Comparison of ENCODE assay signal across 1 cellular context in genomic region chr11:96054870-96055705, GRCh38.
TF ChIP-seq lines count a peak whose summit lies in the region.

No MANE protein-coding gene starts in this region.

TF ChIP-seq in GM23338, 12 proteins besides CTCF, POLR2A, EP300 and RAD21 (continued from another document):
- TF ChIP-seq, protein P1, sequence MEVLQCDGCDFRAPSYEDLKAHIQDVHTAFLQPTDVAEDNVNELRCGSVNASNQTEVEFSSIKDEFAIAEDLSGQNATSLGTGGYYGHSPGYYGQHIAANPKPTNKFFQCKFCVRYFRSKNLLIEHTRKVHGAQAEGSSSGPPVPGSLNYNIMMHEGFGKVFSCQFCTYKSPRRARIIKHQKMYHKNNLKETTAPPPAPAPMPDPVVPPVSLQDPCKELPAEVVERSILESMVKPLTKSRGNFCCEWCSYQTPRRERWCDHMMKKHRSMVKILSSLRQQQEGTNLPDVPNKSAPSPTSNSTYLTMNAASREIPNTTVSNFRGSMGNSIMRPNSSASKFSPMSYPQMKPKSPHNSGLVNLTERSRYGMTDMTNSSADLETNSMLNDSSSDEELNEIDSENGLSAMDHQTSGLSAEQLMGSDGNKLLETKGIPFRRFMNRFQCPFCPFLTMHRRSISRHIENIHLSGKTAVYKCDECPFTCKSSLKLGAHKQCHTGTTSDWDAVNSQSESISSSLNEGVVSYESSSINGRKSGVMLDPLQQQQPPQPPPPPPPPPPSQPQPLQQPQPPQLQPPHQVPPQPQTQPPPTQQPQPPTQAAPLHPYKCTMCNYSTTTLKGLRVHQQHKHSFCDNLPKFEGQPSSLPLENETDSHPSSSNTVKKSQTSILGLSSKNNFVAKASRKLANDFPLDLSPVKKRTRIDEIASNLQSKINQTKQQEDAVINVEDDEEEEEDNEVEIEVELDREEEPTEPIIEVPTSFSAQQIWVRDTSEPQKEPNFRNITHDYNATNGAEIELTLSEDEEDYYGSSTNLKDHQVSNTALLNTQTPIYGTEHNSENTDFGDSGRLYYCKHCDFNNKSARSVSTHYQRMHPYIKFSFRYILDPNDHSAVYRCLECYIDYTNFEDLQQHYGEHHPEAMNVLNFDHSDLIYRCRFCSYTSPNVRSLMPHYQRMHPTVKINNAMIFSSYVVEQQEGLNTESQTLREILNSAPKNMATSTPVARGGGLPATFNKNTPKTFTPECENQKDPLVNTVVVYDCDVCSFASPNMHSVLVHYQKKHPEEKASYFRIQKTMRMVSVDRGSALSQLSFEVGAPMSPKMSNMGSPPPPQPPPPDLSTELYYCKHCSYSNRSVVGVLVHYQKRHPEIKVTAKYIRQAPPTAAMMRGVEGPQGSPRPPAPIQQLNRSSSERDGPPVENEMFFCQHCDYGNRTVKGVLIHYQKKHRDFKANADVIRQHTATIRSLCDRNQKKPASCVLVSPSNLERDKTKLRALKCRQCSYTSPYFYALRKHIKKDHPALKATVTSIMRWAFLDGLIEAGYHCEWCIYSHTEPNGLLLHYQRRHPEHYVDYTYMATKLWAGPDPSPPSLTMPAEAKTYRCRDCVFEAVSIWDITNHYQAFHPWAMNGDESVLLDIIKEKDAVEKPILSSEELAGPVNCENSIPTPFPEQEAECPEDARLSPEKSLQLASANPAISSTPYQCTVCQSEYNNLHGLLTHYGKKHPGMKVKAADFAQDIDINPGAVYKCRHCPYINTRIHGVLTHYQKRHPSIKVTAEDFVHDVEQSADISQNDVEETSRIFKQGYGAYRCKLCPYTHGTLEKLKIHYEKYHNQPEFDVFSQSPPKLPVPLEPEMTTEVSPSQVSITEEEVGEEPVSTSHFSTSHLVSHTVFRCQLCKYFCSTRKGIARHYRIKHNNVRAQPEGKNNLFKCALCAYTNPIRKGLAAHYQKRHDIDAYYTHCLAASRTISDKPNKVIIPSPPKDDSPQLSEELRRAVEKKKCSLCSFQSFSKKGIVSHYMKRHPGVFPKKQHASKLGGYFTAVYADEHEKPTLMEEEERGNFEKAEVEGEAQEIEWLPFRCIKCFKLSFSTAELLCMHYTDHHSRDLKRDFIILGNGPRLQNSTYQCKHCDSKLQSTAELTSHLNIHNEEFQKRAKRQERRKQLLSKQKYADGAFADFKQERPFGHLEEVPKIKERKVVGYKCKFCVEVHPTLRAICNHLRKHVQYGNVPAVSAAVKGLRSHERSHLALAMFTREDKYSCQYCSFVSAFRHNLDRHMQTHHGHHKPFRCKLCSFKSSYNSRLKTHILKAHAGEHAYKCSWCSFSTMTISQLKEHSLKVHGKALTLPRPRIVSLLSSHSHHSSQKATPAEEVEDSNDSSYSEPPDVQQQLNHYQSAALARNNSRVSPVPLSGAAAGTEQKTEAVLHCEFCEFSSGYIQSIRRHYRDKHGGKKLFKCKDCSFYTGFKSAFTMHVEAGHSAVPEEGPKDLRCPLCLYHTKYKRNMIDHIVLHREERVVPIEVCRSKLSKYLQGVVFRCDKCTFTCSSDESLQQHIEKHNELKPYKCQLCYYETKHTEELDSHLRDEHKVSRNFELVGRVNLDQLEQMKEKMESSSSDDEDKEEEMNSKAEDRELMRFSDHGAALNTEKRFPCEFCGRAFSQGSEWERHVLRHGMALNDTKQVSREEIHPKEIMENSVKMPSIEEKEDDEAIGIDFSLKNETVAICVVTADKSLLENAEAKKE (CRISPR knock-in tag; IDR thresholded peaks at IDR 0.05), result no peak
- TF ChIP-seq ETS1 (IDR thresholded peaks at IDR 0.05) (no peak), JUNB (IDR thresholded peaks at IDR 0.05; ENCODE audit: unreplicated experiment) (no peak), EZH2 (IDR thresholded peaks at IDR 0.05; ENCODE audit: low read depth, unreplicated experiment) (no peak), NANOG (IDR thresholded peaks at IDR 0.05; ENCODE audit: borderline replicate concordance) (no peak)
TF ChIP-seq in GM23338: peak in this region for 0.
